In genomic region chr20:10662151-10662550, GRCh38 we compare ENCODE assay signal across 30 cellular contexts. TPM values are rescaled to one million over a fixed set of nuclear protein-coding genes. Genes with fewer than 3 reads are reported as not detected.
DNase-seq lines count a peak whose midpoint lies in the region; ATAC-seq and TF ChIP-seq lines count a peak whose summit lies in the region.
"Had no signal": no experiment of that assay in that cellular context is flagged by ENCODE, and none has a peak within 500 bp of the region (broad histone marks: within the 10 kb centered on the region; RNA-seq: fewer than 3 reads in every experiment).

No MANE protein-coding gene starts in this region.

- H3K4me1 Mint-ChIP-seq in chondrocyte (ENCODE audit: low read depth) (peaks cover 99% of the 10 kb centered on the region), T-helper 17 cell (no peaks in the 10 kb centered on the region)
- H3K4me1 Mint-ChIP-seq: activated naive CD4-positive, alpha-beta T cell treated with anti-CD3 and anti-CD28 coated beads, Interleukin-2, amount 10 ng/mL, durations not matched to agents 7 days and 5 days; natural killer cell; stimulated activated naive B cell treated with anti-CD40 and anti-IgM and Interleukin-4, amounts not matched to agents 10 μg/mL and 1 μg/mL and 100 μg/mL, for 72 hours; T-cell had no signal

- peak overlapping the region; percentile 76 for H3K27ac ChIP-seq in RWPE1
- peak overlapping the region in 2 of 3 donors; percentile 86 to 93 for H3K27ac ChIP-seq in thyroid gland

- no peaks in the 10 kb centered on the region for H3K9me3 Mint-ChIP-seq in chondrocyte (ENCODE audit: low read depth)
- H3K9me3 Mint-ChIP-seq: activated CD4-positive, alpha-beta memory T cell treated with anti-CD3 and anti-CD28 coated beads for 36 hours; activated naive CD4-positive, alpha-beta T cell treated with anti-CD3 and anti-CD28 coated beads, Interleukin-2, amount 10 ng/mL, durations not matched to agents 7 days and 5 days; natural killer cell had no signal

- H3K27me3 Mint-ChIP-seq in chondrocyte (ENCODE audit: low read depth) = no peaks in the 10 kb centered on the region
- H3K27me3 Mint-ChIP-seq in T-helper 17 cell = peaks cover 75% of the 10 kb centered on the region

- H3K36me3 Mint-ChIP-seq in chondrocyte (ENCODE audit: low read depth) = peaks cover 75% of the 10 kb centered on the region
- peaks cover 4% of the 10 kb centered on the region for H3K36me3 Mint-ChIP-seq in T-helper 17 cell (ENCODE audit: low read depth)
- H3K36me3 Mint-ChIP-seq: activated CD4-positive, alpha-beta memory T cell treated with anti-CD3 and anti-CD28 coated beads for 36 hours; activated naive CD4-positive, alpha-beta T cell treated with anti-CD3 and anti-CD28 coated beads, Interleukin-2, amount 10 ng/mL, durations not matched to agents 7 days and 5 days; natural killer cell; stimulated activated naive B cell treated with anti-CD40 and anti-IgM and Interleukin-4, amounts not matched to agents 10 μg/mL and 1 μg/mL and 100 μg/mL, for 72 hours; T-cell had no signal

- DNase-seq in RWPE1 (ENCODE audit: low spot score) (no peak), chondrocyte (ENCODE audit: low spot score) (no peak), mesenteric fat pad (ENCODE audit: low spot score) (peak; percentile 26), thyroid gland (no peak), T-helper 17 cell (no peak), retina (no peak)
- DNase-seq: ACHN; activated CD4-positive, alpha-beta memory T cell treated with anti-CD3 and anti-CD28 coated beads for 36 hours; activated CD4-positive, CD25-positive, alpha-beta regulatory T cell treated with anti-CD3 and anti-CD28 coated beads, Interleukin-2, amount 50 U/mL, for 72 hours; activated CD8-positive, alpha-beta memory T cell treated with anti-CD3 and anti-CD28 coated beads, Interleukin-2, amount 50 U/mL, for 4 hours; activated naive CD4-positive, alpha-beta T cell treated with anti-CD3 and anti-CD28 coated beads, Interleukin-2, amount 10 ng/mL, durations not matched to agents 7 days and 5 days; caudate nucleus; dermis blood vessel endothelial cell; DMS153; H7; KBM-7; MM.1S; natural killer cell; NCI-H1417 treated with DMSO at 0.1 percent for 48 hours; NCI-H2107; NCI-H446; NCI-H774; right cardiac atrium; stimulated activated CD4-positive, alpha-beta T cell treated with anti-CD3 and anti-CD28 coated beads, Interleukin-12 subunit alpha, Interleukin-12 subunit beta, amount 100 ng/mL, for 4 hours; stimulated activated naive B cell treated with anti-CD40 and anti-IgM and Interleukin-4, amounts not matched to agents 10 μg/mL and 1 μg/mL and 100 μg/mL, for 72 hours; T-cell; testis had no signal

- no peaks in the 10 kb centered on the region for H3K27me3 ChIP-seq in thyroid gland
- H3K27me3 ChIP-seq: SJSA1, testis had no signal

- H3K4me3 Mint-ChIP-seq in chondrocyte (ENCODE audit: unreplicated experiment) (no peak overlapping the region), T-helper 17 cell (no peak overlapping the region)
- H3K4me3 Mint-ChIP-seq: activated CD4-positive, alpha-beta memory T cell treated with anti-CD3 and anti-CD28 coated beads for 36 hours; activated naive CD4-positive, alpha-beta T cell treated with anti-CD3 and anti-CD28 coated beads, Interleukin-2, amount 10 ng/mL, durations not matched to agents 7 days and 5 days; natural killer cell; stimulated activated naive B cell treated with anti-CD40 and anti-IgM and Interleukin-4, amounts not matched to agents 10 μg/mL and 1 μg/mL and 100 μg/mL, for 72 hours; T-cell had no signal

- 68 to 76% methylated on average over 5 of the region's 5 CpGs for WGBS in thyroid gland, 2 donors

- H3K9me3 ChIP-seq in thyroid gland = no peaks in the 10 kb centered on the region
- H3K9me3 ChIP-seq in T-helper 17 cell (ENCODE audit: control insufficient read depth, low read length, poor library complexity, severe bottlenecking) = no peaks in the 10 kb centered on the region
- H3K9me3 ChIP-seq: SJSA1, testis had no signal

- intact Hi-C loops in thyroid gland (cut with DNase I) = no loop called here

- peaks cover 63 to 98% of the 10 kb centered on the region in 2 donors for H3K4me1 ChIP-seq in thyroid gland

- CTCF ChIA-PET in RWPE1 (lab: Yijun Ruan, JAX) = interaction anchor here (0.5 kb wide), 1 partner anchor 11 kb away, joined by 3 read pairs; no protein-coding TSS in a partner anchor

- TF ChIP-seq CTCF in RWPE1 (conservative IDR thresholded peaks at IDR 0.05; ENCODE audit: low read depth) (no peak), chondrocyte (IDR thresholded peaks at IDR 0.05) (no peak), thyroid gland (IDR thresholded peaks at IDR 0.05) (no peak)

- POLR2A ChIA-PET in RWPE1 (lab: Yijun Ruan, JAX; ENCODE audit: low non-redundant PET) = no interaction called here

- TF ChIP-seq POLR2A in thyroid gland (IDR thresholded peaks at IDR 0.05) = no peak

- H3K36me3 ChIP-seq in thyroid gland = peaks cover 3 to 12% of the 10 kb centered on the region in 2 donors

- no peak overlapping the region for H3K4me3 ChIP-seq in thyroid gland (replicated peaks in 1 of 3)
- H3K4me3 ChIP-seq: SJSA1, testis had no signal

- ATAC-seq in T-helper 17 cell (no peak), GM19023 (IDR thresholded peaks at IDR 0.05; ENCODE audit: unreplicated experiment) (no peak)
- ATAC-seq: natural killer cell; right cardiac atrium; stimulated activated naive B cell treated with anti-CD40 and anti-IgM and Interleukin-4, amounts not matched to agents 10 μg/mL and 1 μg/mL and 100 μg/mL, for 72 hours; T-cell had no signal

- H3K27ac Mint-ChIP-seq in chondrocyte (ENCODE audit: unreplicated experiment) = peak overlapping the region; percentile 90
- no peak overlapping the region for H3K27ac Mint-ChIP-seq in T-helper 17 cell
- H3K27ac Mint-ChIP-seq: activated CD4-positive, alpha-beta memory T cell treated with anti-CD3 and anti-CD28 coated beads for 36 hours; activated naive CD4-positive, alpha-beta T cell treated with anti-CD3 and anti-CD28 coated beads, Interleukin-2, amount 10 ng/mL, durations not matched to agents 7 days and 5 days; natural killer cell; stimulated activated naive B cell treated with anti-CD40 and anti-IgM and Interleukin-4, amounts not matched to agents 10 μg/mL and 1 μg/mL and 100 μg/mL, for 72 hours; T-cell had no signal

RNA-seq across cellular contexts. Expression of gene JAG1, which starts 11.6 kb away (rescaled TPM):
- total RNA-seq in chondrocyte = 161 to 510 TPM (median 505 TPM) in 3 replicates
- total RNA-seq in mesenteric fat pad = 96.7 TPM
- total RNA-seq in thyroid gland = 10 to 100 TPM; 41.2 to 67.9 (median 46.2) TPM
- total RNA-seq in T-helper 17 cell = 1 to 10 TPM; 4.3 to 4.6 TPM
- total RNA-seq: G401 had no signal

Comparison
In these comparisons a context has a peak if more than half of its experiments do, and no peak if none do; other contexts are left out.
1. RNA of gene JAG1, which starts 11.6 kb away (total RNA-seq): 161 to 510 TPM in chondrocyte, 96.7 TPM in mesenteric fat pad (single experiment) and 41.2 to 67.9 TPM in thyroid gland; 4.3 to 4.6 TPM in T-helper 17 cell; every median in the first group is over 4 times any median in the second.